Comparison of ENCODE assay signal across 8 cellular contexts in the genomic region with DNA sequence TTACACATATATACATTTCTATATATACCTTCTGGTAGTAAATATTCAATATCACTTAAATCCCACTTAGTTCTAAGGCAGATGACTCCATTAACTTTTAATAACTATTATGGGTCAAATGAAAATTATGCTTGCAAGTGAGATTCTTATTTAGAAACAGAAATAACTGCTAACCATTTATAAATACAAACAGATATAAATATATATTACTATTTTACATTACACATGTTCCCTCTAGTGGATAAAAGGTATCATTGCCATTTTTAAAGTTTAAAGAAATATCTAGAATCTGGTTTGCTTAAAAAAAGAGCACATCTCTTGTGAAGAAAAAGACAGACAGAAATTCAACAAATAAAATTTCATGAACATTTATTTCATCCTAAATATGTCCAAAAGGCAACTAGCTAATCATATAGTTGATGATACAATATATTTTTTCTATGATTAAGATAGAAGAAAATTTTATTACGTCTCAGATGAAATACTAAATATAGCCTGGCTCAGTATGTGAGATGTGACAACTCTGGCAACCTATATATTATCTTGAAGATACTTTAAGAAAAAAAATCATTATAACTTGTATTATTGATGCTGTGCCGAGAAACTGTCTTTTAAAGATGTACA. TPM values are rescaled to one million over a fixed set of nuclear protein-coding genes. Genes with fewer than 3 reads are reported as not detected.
DNase-seq lines count a peak whose midpoint lies in the region; ATAC-seq, FAIRE-seq and TF ChIP-seq lines count a peak whose summit lies in the region.

No MANE protein-coding gene starts in this region.

- H3K4me3 Mint-ChIP-seq in activated CD4-positive, alpha-beta T cell treated with anti-CD3 and anti-CD28 coated beads, Interleukin-2, amount 10 ng/mL, durations not matched to agents 7 days and 5 days = no peak overlapping the region

- H2AFZ ChIP-seq in endothelial cell of umbilical vein (ENCODE audit: low read depth, low read length) (no peak overlapping the region), smooth muscle cell (ENCODE audit: low read depth) (no peak overlapping the region)

- DNase-seq in NCI-H446 treated with DMSO at 0.1 percent for 48 hours (lab: John Stamatoyannopoulos, UW) = peak; percentile 7
- DNase-seq in NCI-H446 (lab: John Stamatoyannopoulos, UW) = no peak
- DNase-seq in NCI-H774 (lab: John Stamatoyannopoulos, UW) = peak; percentile 2
- peak; percentile 20 for DNase-seq in endothelial cell of umbilical vein (ENCODE audit: low read depth, low spot score)
- DNase-seq in smooth muscle cell (lab: John Stamatoyannopoulos, UW; ENCODE audit: unreplicated experiment) = no peak
- no peak for DNase-seq in activated CD4-positive, alpha-beta T cell treated with anti-CD3 and anti-CD28 coated beads, Interleukin-2, amount 10 ng/mL, durations not matched to agents 7 days and 5 days

- H3K36me3 ChIP-seq in endothelial cell of umbilical vein (ENCODE audit: control insufficient read depth in 2 of 2, extremely low read depth in 1 of 2, insufficient read depth in 2 of 2, low read length in 2 of 2) (peaks cover 3 to 6% of the 10 kb centered on the region in 2 experiments), smooth muscle cell (ENCODE audit: low read depth) (peaks cover 12% of the 10 kb centered on the region)

- H3F3A ChIP-seq in smooth muscle cell (ENCODE audit: low read depth) = no peaks in the 10 kb centered on the region

- FAIRE-seq in endothelial cell of umbilical vein (lab: Jason Lieb, UNC) = no peak

- H3K9ac ChIP-seq in endothelial cell of umbilical vein (replicated peaks; ENCODE audit: extremely low read depth, insufficient read depth, low read length) (no peak overlapping the region), smooth muscle cell (ENCODE audit: low read depth) (no peak overlapping the region)

- H3K36me3 Mint-ChIP-seq in activated CD4-positive, alpha-beta T cell treated with anti-CD3 and anti-CD28 coated beads, Interleukin-2, amount 10 ng/mL, durations not matched to agents 7 days and 5 days (ENCODE audit: low read depth) = peaks cover 31% of the 10 kb centered on the region

- no peaks in the 10 kb centered on the region for H3K4me1 ChIP-seq in endothelial cell of umbilical vein (ENCODE audit: control insufficient read depth, extremely low read depth, insufficient read depth, low read length)
- H3K4me1 ChIP-seq in smooth muscle cell (ENCODE audit: low read depth) = no peaks in the 10 kb centered on the region

- no peak overlapping the region for H3K4me3 ChIP-seq in endothelial cell of umbilical vein (replicated peaks in 1 of 3; ENCODE audit: insufficient read depth in 1 of 3, low read depth in 1 of 3, low read length in 3 of 3)
- H3K4me3 ChIP-seq in smooth muscle cell = no peak overlapping the region

- H3K9me3 Mint-ChIP-seq in activated CD4-positive, alpha-beta T cell treated with anti-CD3 and anti-CD28 coated beads, Interleukin-2, amount 10 ng/mL, durations not matched to agents 7 days and 5 days = no peaks in the 10 kb centered on the region

- H3K27ac ChIP-seq in endothelial cell of umbilical vein (ENCODE audit: insufficient read depth, low read depth, low read length) = no peak overlapping the region
- H3K27ac ChIP-seq in smooth muscle cell (ENCODE audit: low read depth) = no peak overlapping the region

- H3K9me1 ChIP-seq in endothelial cell of umbilical vein (replicated peaks; ENCODE audit: control insufficient read depth, extremely low read depth, insufficient read depth, low read length) = no peaks in the 10 kb centered on the region

- no TSS peak for BruUV-seq in endothelial cell of umbilical vein (replicated peaks; lab: Mats Ljungman, UMichigan)

- no peaks in the 10 kb centered on the region for H3K79me2 ChIP-seq in endothelial cell of umbilical vein (ENCODE audit: control insufficient read depth, insufficient read depth, low read length)
- no peaks in the 10 kb centered on the region for H3K79me2 ChIP-seq in smooth muscle cell (ENCODE audit: low read depth)

- intact Hi-C loops in endothelial cell of umbilical vein (cut with micrococcal nuclease) = loop anchor here (1.0 to 2.0 kb wide), 3 partner anchors 106 to 220 kb away; no protein-coding TSS in a partner anchor

- CTCF ChIA-PET in endothelial cell of umbilical vein (lab: Charles Lee) = interaction anchor here (0.6 to 1.2 kb wide), 2 partner anchors 107 to 224 kb away, joined by 3 to 5 read pairs; no protein-coding TSS in a partner anchor
- CTCF ChIA-PET in activated CD4-positive, alpha-beta T cell treated with anti-CD3 and anti-CD28 coated beads, Interleukin-2, amount 10 ng/mL, durations not matched to agents 7 days and 5 days (lab: Charles Lee) = no interaction called here

- H4K20me1 ChIP-seq in endothelial cell of umbilical vein (replicated peaks; ENCODE audit: control insufficient read depth, extremely low read depth, insufficient read depth, low read length) = no peaks in the 10 kb centered on the region
- no peaks in the 10 kb centered on the region for H4K20me1 ChIP-seq in smooth muscle cell (ENCODE audit: low read depth)

- H3K27ac Mint-ChIP-seq in activated CD4-positive, alpha-beta T cell treated with anti-CD3 and anti-CD28 coated beads, Interleukin-2, amount 10 ng/mL, durations not matched to agents 7 days and 5 days = no peak overlapping the region

- POLR2A ChIA-PET in endothelial cell of umbilical vein (lab: Charles Lee) = no interaction called here
- POLR2A ChIA-PET in activated CD4-positive, alpha-beta T cell treated with anti-CD3 and anti-CD28 coated beads, Interleukin-2, amount 10 ng/mL, durations not matched to agents 7 days and 5 days (lab: Charles Lee) = no interaction called here

- H3K4me2 ChIP-seq in endothelial cell of umbilical vein (ENCODE audit: insufficient read depth, low read length) = no peak overlapping the region
- H3K4me2 ChIP-seq in smooth muscle cell = no peak overlapping the region

- H3K9me3 ChIP-seq in endothelial cell of umbilical vein (replicated peaks; ENCODE audit: control insufficient read depth, insufficient read depth, low read length) (no peaks in the 10 kb centered on the region), smooth muscle cell (replicated peaks; ENCODE audit: low read depth) (no peaks in the 10 kb centered on the region)

- H3K27me3 Mint-ChIP-seq in activated CD4-positive, alpha-beta T cell treated with anti-CD3 and anti-CD28 coated beads, Interleukin-2, amount 10 ng/mL, durations not matched to agents 7 days and 5 days = no peaks in the 10 kb centered on the region

- dilution Hi-C loops in endothelial cell of umbilical vein (cut with MboI; ENCODE audit: extremely low pct_ligation_motif_present, low sequenced_read_pairs) = no loop called here

- peak in 1 of 2 donors; percentile 20 for TF ChIP-seq CTCF in endothelial cell of umbilical vein (IDR thresholded peaks at IDR 0.05; ENCODE audit: extremely low read depth in 1 of 2, insufficient read depth in 1 of 2, low read depth in 1 of 2, low read length in 2 of 2)
- TF ChIP-seq CTCF in smooth muscle cell (IDR thresholded peaks at IDR 0.05; ENCODE audit: borderline replicate concordance, insufficient read depth, poor library complexity, severe bottlenecking) = peak; percentile 70

- ATAC-seq in GM19397 (IDR thresholded peaks at IDR 0.05; ENCODE audit: unreplicated experiment) (no peak), HG02840 (IDR thresholded peaks at IDR 0.05; ENCODE audit: low FRiP score, unreplicated experiment) (no peak)

- 98% methylated on average over 2 of the region's 2 CpGs for WGBS in smooth muscle cell (ENCODE audit: low lambda C conversion rate)

- H3K4me1 Mint-ChIP-seq in activated CD4-positive, alpha-beta T cell treated with anti-CD3 and anti-CD28 coated beads, Interleukin-2, amount 10 ng/mL, durations not matched to agents 7 days and 5 days = peaks cover 6% of the 10 kb centered on the region

- no peak for TF ChIP-seq POLR2A in endothelial cell of umbilical vein (IDR thresholded peaks at IDR 0.05; ENCODE audit: low read depth, low read length)

- no peaks in the 10 kb centered on the region for H3K27me3 ChIP-seq in endothelial cell of umbilical vein (ENCODE audit: control insufficient read depth in 2 of 2, insufficient read depth in 2 of 2, low read length in 2 of 2)
- no peaks in the 10 kb centered on the region for H3K27me3 ChIP-seq in smooth muscle cell (ENCODE audit: low read depth)

TF ChIP-seq in endothelial cell of umbilical vein, 7 proteins besides CTCF, POLR2A, EP300 and RAD21 (continues in another document):
- TF ChIP-seq JUN (IDR thresholded peaks at IDR 0.05; ENCODE audit: borderline replicate concordance, insufficient read depth, insufficient read length, low read depth) (no peak), MYC (IDR thresholded peaks at IDR 0.05; ENCODE audit: low read depth, low read length) (no peak), GATA2 (IDR thresholded peaks at IDR 0.05; ENCODE audit: insufficient read depth, insufficient read length, low read depth, low read length) (no peak), EZH2 (IDR thresholded peaks at IDR 0.05; ENCODE audit: borderline replicate concordance, low read depth, low read length, severe bottlenecking) (no peak)

RNA-seq across cellular contexts. Expression of a gene that starts 11.7 kb away (rescaled TPM):
- total RNA-seq in endothelial cell of umbilical vein (23.1 and 23.4 TPM in 2 replicates), smooth muscle cell (16.6 and 20.7 TPM in 2 replicates)
- polyA plus RNA-seq in endothelial cell of umbilical vein (5.2 and 9.0 TPM in 2 replicates), smooth muscle cell (8.7 and 12.4 TPM in 2 replicates)
- 11.0 and 14.4 TPM in 2 replicates for polyA plus RNA-seq in endothelial cell of umbilical vein (2011; cell fraction: cytosol; rRNA removed)
- polyA plus RNA-seq in endothelial cell of umbilical vein (2011; cell fraction: nucleus; rRNA removed) = 17.9 and 38.4 TPM in 2 replicates
- polyA plus RNA-seq in endothelial cell of umbilical vein (2012) = 9.6 and 20.0 TPM in 2 replicates
- polyA minus RNA-seq in endothelial cell of umbilical vein = 3.0 and 5.5 TPM in 2 replicates
- polyA minus RNA-seq in endothelial cell of umbilical vein (2011; cell fraction: cytosol; rRNA and poly(A)+ RNA removed) = 12.2 TPM
- 8.2 and 14.4 TPM in 2 replicates for polyA minus RNA-seq in endothelial cell of umbilical vein (2011; cell fraction: nucleus; rRNA and poly(A)+ RNA removed)
- 10 to 100 TPM; 48.2 to 52.3 TPM for total RNA-seq in activated CD4-positive, alpha-beta T cell treated with anti-CD3 and anti-CD28 coated beads, Interleukin-2, amount 10 ng/mL, durations not matched to agents 7 days and 5 days

RNA-seq across cellular contexts. Expression of a gene that starts 35.0 kb away (rescaled TPM):
- 38.7 and 47.0 TPM in 2 replicates for total RNA-seq in endothelial cell of umbilical vein
- 45.4 and 48.7 TPM in 2 replicates for polyA plus RNA-seq in endothelial cell of umbilical vein
- polyA plus RNA-seq in endothelial cell of umbilical vein (2011; cell fraction: cytosol; rRNA removed) = 67.7 and 86.7 TPM in 2 replicates
- 58.7 and 68.9 TPM in 2 replicates for polyA plus RNA-seq in endothelial cell of umbilical vein (2011; cell fraction: nucleus; rRNA removed)
- 41.4 and 47.0 TPM in 2 replicates for polyA plus RNA-seq in endothelial cell of umbilical vein (2012)
- polyA minus RNA-seq in endothelial cell of umbilical vein = 33.2 and 41.0 TPM in 2 replicates
- 8.8 TPM for polyA minus RNA-seq in endothelial cell of umbilical vein (2011; cell fraction: cytosol; rRNA and poly(A)+ RNA removed)
- 12.8 and 16.6 TPM in 2 replicates for polyA minus RNA-seq in endothelial cell of umbilical vein (2011; cell fraction: nucleus; rRNA and poly(A)+ RNA removed)
- 27.1 and 43.5 TPM in 2 replicates for total RNA-seq in smooth muscle cell
- polyA plus RNA-seq in smooth muscle cell = 61.6 and 62.7 TPM in 2 replicates
- total RNA-seq in activated CD4-positive, alpha-beta T cell treated with anti-CD3 and anti-CD28 coated beads, Interleukin-2, amount 10 ng/mL, durations not matched to agents 7 days and 5 days = 10 to 100 TPM; 29.5 to 33.4 TPM

Comparison
In these comparisons a context has a peak if more than half of its experiments do, and no peak if none do; other contexts are left out.
1. DNase-seq: peak in NCI-H446 treated with DMSO at 0.1 percent for 48 hours (single experiment), NCI-H774 (single experiment) and endothelial cell of umbilical vein (single experiment); none in NCI-H446 (0 of 2), smooth muscle cell (single experiment) and activated CD4-positive, alpha-beta T cell treated with anti-CD3 and anti-CD28 coated beads, Interleukin-2, amount 10 ng/mL, durations not matched to agents 7 days and 5 days (single experiment).